In the genomic region with DNA sequence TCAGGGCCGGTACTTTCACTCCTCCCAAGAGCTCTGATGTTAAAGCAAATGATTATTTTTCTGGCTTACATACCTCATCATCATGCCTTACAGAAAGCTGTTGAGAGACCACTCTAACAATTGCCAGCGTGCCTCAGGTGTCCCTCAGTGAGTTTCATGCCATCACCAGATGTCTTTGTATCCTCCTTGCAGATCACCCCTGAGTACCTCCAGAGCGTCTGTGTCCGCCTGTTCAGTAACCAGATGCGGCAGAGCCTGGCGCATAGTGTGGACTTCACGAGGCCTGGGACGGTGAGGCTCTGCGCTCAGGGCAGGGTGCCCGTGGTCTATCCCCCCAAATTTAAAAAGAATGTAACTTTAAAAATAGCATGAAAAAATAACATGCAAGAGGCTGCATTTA, we compare ENCODE assay signal across 32 cellular contexts.
"Had no signal": no experiment of that assay in that cellular context is flagged by ENCODE, and none has a peak within 500 bp of the region (broad histone marks: within the 10 kb centered on the region; RNA-seq: fewer than 3 reads in every experiment).

No MANE protein-coding gene starts in this region.

- H3K36me3 ChIP-seq: MG63 had no signal

- H3K9me3 ChIP-seq: MG63 had no signal

- H3K4me3 ChIP-seq: MG63 had no signal

- H3K27me3 ChIP-seq: MG63 had no signal

- DNase-seq: Karpas-422, Kasumi-1, MG63, MM.1S, MV-4-11, NCI-H1048, NCI-H1092, NCI-H1092 treated with DMSO at 0.1 percent for 48 hours, NCI-H1105, NCI-H1105 treated with DMSO at 0.1 percent for 48 hours, NCI-H1417, NCI-H1417 treated with DMSO at 0.1 percent for 48 hours, NCI-H1436, NCI-H1436 treated with DMSO at 0.1 percent for 48 hours, NCI-H146, NCI-H1694, NCI-H1694 treated with DMSO at 0.1 percent for 48 hours, NCI-H187, NCI-H187 treated with DMSO at 0.1 percent for 48 hours, NCI-H1930, NCI-H2029, NCI-H2029 treated with DMSO at 0.1 percent for 48 hours, NCI-H2081, NCI-H2081 treated with DMSO at 0.1 percent for 48 hours, NCI-H2107, NCI-H2171, NCI-H2171 treated with DMSO at 0.1 percent for 48 hours, NCI-H2227 treated with DMSO at 0.1 percent for 48 hours, NCI-H226, NCI-H345, NCI-H446, NCI-H446 treated with DMSO at 0.1 percent for 48 hours had no signal
